Comparison of ENCODE assay signal across 13 cellular contexts in the genomic region with DNA sequence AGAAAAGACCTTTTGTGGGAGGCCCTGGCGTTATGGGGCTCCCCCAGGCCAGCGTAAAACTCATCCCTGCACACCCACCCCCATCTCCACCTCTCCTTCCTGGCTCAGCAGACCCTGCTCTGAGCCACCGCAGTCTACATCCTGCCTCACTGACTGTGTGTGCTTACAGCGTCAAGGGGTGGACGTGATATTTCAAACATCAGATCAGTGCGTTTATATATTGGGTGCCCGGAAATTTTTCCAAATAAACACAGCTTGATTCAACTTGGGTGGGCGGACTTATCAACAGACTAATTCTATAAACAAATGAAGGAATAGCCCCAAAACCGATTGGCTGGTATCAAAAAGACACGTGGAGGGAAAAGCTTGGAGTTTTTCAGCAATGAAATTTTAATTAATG. TPM values are rescaled to one million over a fixed set of nuclear protein-coding genes. Genes with fewer than 3 reads are reported as not detected.
DNase-seq lines count a peak whose midpoint lies in the region; ATAC-seq, FAIRE-seq and TF ChIP-seq lines count a peak whose summit lies in the region.
"Had no signal": no experiment of that assay in that cellular context is flagged by ENCODE, and none has a peak within 500 bp of the region (broad histone marks: within the 10 kb centered on the region; RNA-seq: fewer than 3 reads in every experiment).

No MANE protein-coding gene starts in this region.

- H3K4me3 ChIP-seq in H1 (ENCODE audit: extremely low read depth in 1 of 4, insufficient read depth in 2 of 4, low read depth in 3 of 4, low read length in 4 of 4) (peak overlapping the region in 2 of 4 experiments; percentile 15 to 66; a peak in 2 of 8 replicates), upper lobe of right lung (no peak overlapping the region)

- no peaks in the 10 kb centered on the region for H3K79me2 ChIP-seq in H1 (ENCODE audit: control insufficient read depth in 1 of 2, insufficient read depth in 2 of 2, low read length in 2 of 2)

- DNase-seq in activated T-cell treated with anti-CD3 and anti-CD28 coated beads, Interleukin-2, amount 50 U/mL, for 72 hours = no peak
- no peak for DNase-seq in activated T-cell treated with anti-CD3 and anti-CD28 coated beads, Interleukin-2, amount 50 U/mL, for 1 hour
- DNase-seq in H1 (ENCODE audit: low read depth in 1 of 2, low spot score in 2 of 2) (no peak), mesothelial cell of epicardium (ENCODE audit: low spot score in 2 of 2, unreplicated experiment in 2 of 2) (no peak), upper lobe of right lung (no peak), RCC 7860 (ENCODE audit: low spot score) (no peak), A172 (ENCODE audit: low spot score) (no peak)
- DNase-seq: activated CD4-positive, alpha-beta T cell treated with anti-CD3 and anti-CD28 coated beads for 1 hour; activated gamma-delta T cell treated with Interleukin-2 at 50 U/mL for 16 hours; DND-41; Karpas-422 had no signal

- 7% methylated on average over 10 of the region's 10 CpGs; no CpG with 5 or more reads in 1 of the 2 experiments for WGBS in H1 (ENCODE audit: extremely low coverage in 1 of 2, insufficient coverage in 1 of 2, insufficient read length in 1 of 2, insufficient replicate concordance in 2 of 2, low coverage in 1 of 2, low lambda C conversion rate in 2 of 2, missing lambda C conversion rate in 1 of 2), 2 experiments

- no peak overlapping the region for H4K91ac ChIP-seq in H1 (replicated peaks; ENCODE audit: insufficient read length, low read length)

- H3K4ac ChIP-seq in H1 (replicated peaks; ENCODE audit: insufficient read length, low read depth, low read length) = no peak overlapping the region

- no peaks in the 10 kb centered on the region for H3K9me3 Mint-ChIP-seq in activated T-cell treated with anti-CD3 and anti-CD28 coated beads, Interleukin-2, amount 50 U/mL, for 72 hours
- no peaks in the 10 kb centered on the region for H3K9me3 Mint-ChIP-seq in mesothelial cell of epicardium

- no peak for TF ChIP-seq RAD21 in H1 (IDR thresholded peaks at IDR 0.05 in 1 of 2, conservative IDR thresholded peaks at IDR 0.05 in 1 of 2; ENCODE audit: low read depth in 2 of 2, low read length in 2 of 2)

- H3K4me1 Mint-ChIP-seq in activated T-cell treated with anti-CD3 and anti-CD28 coated beads, Interleukin-2, amount 50 U/mL, for 72 hours (ENCODE audit: low read depth) = peaks cover 13% of the 10 kb centered on the region
- peaks cover 50% of the 10 kb centered on the region for H3K4me1 Mint-ChIP-seq in mesothelial cell of epicardium

- H3K36me3 Mint-ChIP-seq in activated T-cell treated with anti-CD3 and anti-CD28 coated beads, Interleukin-2, amount 50 U/mL, for 72 hours (ENCODE audit: insufficient read depth in 2 of 2) = no peaks in the 10 kb centered on the region
- H3K36me3 Mint-ChIP-seq in mesothelial cell of epicardium = no peaks in the 10 kb centered on the region

- no peak overlapping the region for H2AFZ ChIP-seq in H1 (ENCODE audit: low read length)

- H2BK15ac ChIP-seq in H1 (ENCODE audit: low read length) = peak overlapping the region; percentile 61; the same call in 1 of the 2 replicates

- H3K23ac ChIP-seq in H1 (ENCODE audit: insufficient read length) = no peak overlapping the region

- H4K5ac ChIP-seq in H1 (ENCODE audit: insufficient read length, low read depth, low read length) = no peak overlapping the region

- H2BK12ac ChIP-seq in H1 (ENCODE audit: low read depth, low read length) = no peak overlapping the region

- H3K14ac ChIP-seq in H1 (ENCODE audit: insufficient read length) = no peak overlapping the region

- no peak overlapping the region for H2AK5ac ChIP-seq in H1 (ENCODE audit: low read depth, low read length)

- no peak overlapping the region for H2BK20ac ChIP-seq in H1 (ENCODE audit: low read length)

- H3K9ac ChIP-seq in H1 (replicated peaks in 1 of 4; ENCODE audit: extremely low read depth in 1 of 4, low read depth in 3 of 4, low read length in 3 of 4) = no peak overlapping the region

- H4K20me1 ChIP-seq in H1 (replicated peaks in 1 of 2; ENCODE audit: control insufficient read depth in 1 of 2, insufficient read depth in 2 of 2, low read length in 2 of 2) = peaks cover 11 to 15% of the 10 kb centered on the region in 2 experiments

- intact Hi-C loops in upper lobe of right lung (cut with DNase I) = loop anchor here (10.0 kb wide), 1 partner anchor 187 kb away; no protein-coding TSS in a partner anchor

- TF ChIP-seq CTCF in H1 (IDR thresholded peaks at IDR 0.05; ENCODE audit: control extremely low read depth in 1 of 3, insufficient read depth in 1 of 3, low read depth in 1 of 3, low read length in 3 of 3) (no peak), mesothelial cell of epicardium (IDR thresholded peaks at IDR 0.05; ENCODE audit: unreplicated experiment) (no peak), upper lobe of right lung (IDR thresholded peaks at IDR 0.05) (no peak)

- H3K56ac ChIP-seq in H1 (replicated peaks; ENCODE audit: insufficient read length, low read depth, low read length) = no peak overlapping the region

- H3K23me2 ChIP-seq in H1 (ENCODE audit: low read depth, low read length) = peaks cover 11% of the 10 kb centered on the region; the same call in 1 of the 2 replicates

- H2BK5ac ChIP-seq in H1 (ENCODE audit: low read depth, low read length) = no peak overlapping the region

- peak overlapping the region; percentile 4 to 39 for H3K4me3 Mint-ChIP-seq in activated T-cell treated with anti-CD3 and anti-CD28 coated beads, Interleukin-2, amount 50 U/mL, for 72 hours
- H3K4me3 Mint-ChIP-seq in mesothelial cell of epicardium = peak overlapping the region; percentile 84

- FAIRE-seq in H1 (lab: Jason Lieb, UNC) = no peak
- FAIRE-seq in RCC 7860 (lab: Jason Lieb, UNC) = no peak
- FAIRE-seq: A204.1 had no signal

- no peak for ATAC-seq in activated T-cell treated with anti-CD3 and anti-CD28 coated beads, Interleukin-2, amount 50 U/mL, for 72 hours (replicated peaks in 1 of 2)
- ATAC-seq in upper lobe of right lung (no peak), HG03521 (IDR thresholded peaks at IDR 0.05; ENCODE audit: unreplicated experiment) (no peak)

- H3K36me3 ChIP-seq in H1 (ENCODE audit: control insufficient read depth in 2 of 4, insufficient read depth in 4 of 4, low read length in 3 of 4) (peaks cover 0 to 10% (median 0%) of the 10 kb centered on the region in 4 experiments; a peak in 1 of 8 replicates), upper lobe of right lung (no peaks in the 10 kb centered on the region)

- H3K9me3 ChIP-seq in H1 (ENCODE audit: insufficient read depth in 2 of 2, low read depth in 1 of 2, low read length in 1 of 2) = no peaks in the 10 kb centered on the region
- no peaks in the 10 kb centered on the region for H3K9me3 ChIP-seq in upper lobe of right lung

- POLR2A ChIA-PET in H1 (lab: Charles Lee; ENCODE audit: partially characterized antibody) = no interaction called here

- peaks cover 8 to 43% (median 23%) of the 10 kb centered on the region in 4 experiments for H3K4me1 ChIP-seq in H1 (replicated peaks in 1 of 4; ENCODE audit: control insufficient read depth in 3 of 4, insufficient read depth in 4 of 4, low read length in 3 of 4)
- peaks cover 11% of the 10 kb centered on the region for H3K4me1 ChIP-seq in upper lobe of right lung

- H3K27ac Mint-ChIP-seq in activated T-cell treated with anti-CD3 and anti-CD28 coated beads, Interleukin-2, amount 50 U/mL, for 72 hours = no peak overlapping the region
- peak overlapping the region; percentile 4 for H3K27ac Mint-ChIP-seq in mesothelial cell of epicardium

- 0 out of 2 replicates have a peak overlapping the region, but pooled peaks have one; percentile 39 for H4K8ac ChIP-seq in H1 (ENCODE audit: extremely low read depth, insufficient read depth, low read length)

- peak overlapping the region; percentile 83 to 95; a peak in 3 of 4 replicates for H3K4me2 ChIP-seq in H1 (ENCODE audit: insufficient read depth in 1 of 2, low read depth in 2 of 2, low read length in 2 of 2)

- H3K79me1 ChIP-seq in H1 (ENCODE audit: low read depth, low read length) = no peaks in the 10 kb centered on the region

- H3K27me3 ChIP-seq in H1 (replicated peaks in 1 of 4; ENCODE audit: control insufficient read depth in 3 of 4, extremely low read depth in 1 of 4, insufficient read depth in 3 of 4, low read length in 3 of 4) = peaks cover 76 to 94% (median 87%) of the 10 kb centered on the region in 4 experiments
- peaks cover 79% of the 10 kb centered on the region for H3K27me3 ChIP-seq in upper lobe of right lung

- CTCF ChIA-PET in H1 (lab: Charles Lee; ENCODE audit: partially characterized antibody) = interaction anchor here (1.0 to 3.5 kb wide), 4 partner anchors 14 to 187 kb away, joined by 3 to 13 read pairs (median 4); no protein-coding TSS in a partner anchor

- no peak for TF ChIP-seq EP300 in H1 (IDR thresholded peaks at IDR 0.05; ENCODE audit: borderline replicate concordance in 1 of 2, low read depth in 2 of 2, low read length in 2 of 2)

- no peak for TF ChIP-seq POLR2A in H1 (IDR thresholded peaks at IDR 0.05; ENCODE audit: control extremely low read depth in 1 of 2, low read depth in 2 of 2, low read length in 2 of 2)

- H3K27ac ChIP-seq in H1 (ENCODE audit: low read depth, low read length) (no peak overlapping the region), upper lobe of right lung (peak overlapping the region; percentile 42)

- no peak overlapping the region for H2BK120ac ChIP-seq in H1 (replicated peaks; ENCODE audit: low read depth, low read length)

- H3K27me3 Mint-ChIP-seq in activated T-cell treated with anti-CD3 and anti-CD28 coated beads, Interleukin-2, amount 50 U/mL, for 72 hours (ENCODE audit: low read depth) = peaks cover 80% of the 10 kb centered on the region
- H3K27me3 Mint-ChIP-seq in mesothelial cell of epicardium (ENCODE audit: low read depth) = peaks cover 79% of the 10 kb centered on the region

- H3K18ac ChIP-seq in H1 (ENCODE audit: extremely low read depth, low read length) = no peak overlapping the region

RNA-seq across cellular contexts. Expression of gene FOXL1, which starts 0.3 kb away (rescaled TPM):
- total RNA-seq in activated T-cell treated with anti-CD3 and anti-CD28 coated beads, Interleukin-2, amount 50 U/mL, for 72 hours = under 1 TPM in 1 of 2 donors, not detected in 1; 0.07 TPM
- total RNA-seq in H1 (2021; fragmentation: NEBNext Ultra II Directional; extraction: Animal tissue kit (Norgen Biotek cat#: 25700)) = 0.29 TPM in 1 of 2 replicates, not detected in the other
- 0.03 and 0.09 TPM in 2 replicates for polyA plus RNA-seq in H1 (2011; rRNA removed)
- polyA plus RNA-seq in H1 (2011; cell fraction: cytosol; rRNA removed) = 0.05 TPM
- 0.03 TPM for polyA plus RNA-seq in H1 (2011; cell fraction: nucleus; rRNA removed)
- 0.12 TPM in 1 of 4 replicates, not detected in the others for polyA plus RNA-seq in H1 (2012, experiment 1 of 2)
- polyA plus RNA-seq in H1 (2012, experiment 2 of 2) = not detected
- polyA plus RNA-seq in H1 (2013, experiment 1 of 2) = 0.22 TPM
- polyA plus RNA-seq in H1 (2013, experiment 2 of 2) = 0.17 TPM
- polyA minus RNA-seq in H1 (2011; rRNA and poly(A)+ RNA removed) = not detected in 2 replicates
- polyA minus RNA-seq in H1 (2011; cell fraction: cytosol; rRNA and poly(A)+ RNA removed) = 0.37 TPM
- 0.40 TPM for polyA minus RNA-seq in H1 (2011; cell fraction: nucleus; rRNA and poly(A)+ RNA removed)
- 2.5 to 3.2 TPM (median 2.5 TPM) in 3 replicates for total RNA-seq in mesothelial cell of epicardium
- total RNA-seq in upper lobe of right lung = 0.81 TPM
- 4.6 and 7.6 TPM in 2 replicates for total RNA-seq in A172 (2014; rRNA removed; shearing (Covaris generic))

RNA-seq across cellular contexts. Expression of gene FOXC2, which starts 11.4 kb away (rescaled TPM):
- total RNA-seq in activated T-cell treated with anti-CD3 and anti-CD28 coated beads, Interleukin-2, amount 50 U/mL, for 72 hours = not detected
- total RNA-seq in H1 (2021; fragmentation: NEBNext Ultra II Directional; extraction: Animal tissue kit (Norgen Biotek cat#: 25700)) = 0.09 and 0.11 TPM in 2 replicates
- polyA plus RNA-seq in H1 (2011; rRNA removed) = not detected in 2 replicates
- not detected for polyA plus RNA-seq in H1 (2011; cell fraction: cytosol; rRNA removed)
- polyA plus RNA-seq in H1 (2011; cell fraction: nucleus; rRNA removed) = not detected
- 0.08 TPM in 1 of 4 replicates, not detected in the others for polyA plus RNA-seq in H1 (2012, experiment 1 of 2)
- polyA plus RNA-seq in H1 (2012, experiment 2 of 2) = 0.12 TPM
- 0.34 TPM for polyA plus RNA-seq in H1 (2013, experiment 1 of 2)
- polyA plus RNA-seq in H1 (2013, experiment 2 of 2) = 0.22 TPM
- not detected in 2 replicates for polyA minus RNA-seq in H1 (2011; rRNA and poly(A)+ RNA removed)
- not detected for polyA minus RNA-seq in H1 (2011; cell fraction: cytosol; rRNA and poly(A)+ RNA removed)
- polyA minus RNA-seq in H1 (2011; cell fraction: nucleus; rRNA and poly(A)+ RNA removed) = not detected
- total RNA-seq in mesothelial cell of epicardium (10.4 to 12.3 TPM (median 11.7 TPM) in 3 replicates), upper lobe of right lung (1.1 TPM)
- 1.3 and 2.3 TPM in 2 replicates for total RNA-seq in A172 (2014; rRNA removed; shearing (Covaris generic))

RNA-seq across cellular contexts. Expression of gene MTHFSD, which starts 23.0 kb away (rescaled TPM):
- 10 to 100 TPM; 21.2 to 22.4 TPM for total RNA-seq in activated T-cell treated with anti-CD3 and anti-CD28 coated beads, Interleukin-2, amount 50 U/mL, for 72 hours
- 9.8 and 10.8 TPM in 2 replicates for total RNA-seq in H1 (2021; fragmentation: NEBNext Ultra II Directional; extraction: Animal tissue kit (Norgen Biotek cat#: 25700))
- 7.1 and 11.0 TPM in 2 replicates for polyA plus RNA-seq in H1 (2011; rRNA removed)
- polyA plus RNA-seq in H1 (2011; cell fraction: cytosol; rRNA removed) = 11.7 TPM
- 29.4 TPM for polyA plus RNA-seq in H1 (2011; cell fraction: nucleus; rRNA removed)
- 6.1 to 7.9 TPM (median 6.5 TPM) in 4 replicates for polyA plus RNA-seq in H1 (2012, experiment 1 of 2)
- 3.8 TPM for polyA plus RNA-seq in H1 (2012, experiment 2 of 2)
- polyA plus RNA-seq in H1 (2013, experiment 1 of 2) = 7.4 TPM
- polyA plus RNA-seq in H1 (2013, experiment 2 of 2) = 6.7 TPM
- 16.0 and 19.1 TPM in 2 replicates for polyA minus RNA-seq in H1 (2011; rRNA and poly(A)+ RNA removed)
- polyA minus RNA-seq in H1 (2011; cell fraction: cytosol; rRNA and poly(A)+ RNA removed) = 10.1 TPM
- 36.2 TPM for polyA minus RNA-seq in H1 (2011; cell fraction: nucleus; rRNA and poly(A)+ RNA removed)
- total RNA-seq in mesothelial cell of epicardium (21.0 to 27.4 TPM (median 23.1 TPM) in 3 replicates), upper lobe of right lung (18.7 TPM)
- 7.8 and 16.2 TPM in 2 replicates for total RNA-seq in A172 (2014; rRNA removed; shearing (Covaris generic))
